Comparison of ENCODE assay signal across 8 cellular contexts in the genomic region with DNA sequence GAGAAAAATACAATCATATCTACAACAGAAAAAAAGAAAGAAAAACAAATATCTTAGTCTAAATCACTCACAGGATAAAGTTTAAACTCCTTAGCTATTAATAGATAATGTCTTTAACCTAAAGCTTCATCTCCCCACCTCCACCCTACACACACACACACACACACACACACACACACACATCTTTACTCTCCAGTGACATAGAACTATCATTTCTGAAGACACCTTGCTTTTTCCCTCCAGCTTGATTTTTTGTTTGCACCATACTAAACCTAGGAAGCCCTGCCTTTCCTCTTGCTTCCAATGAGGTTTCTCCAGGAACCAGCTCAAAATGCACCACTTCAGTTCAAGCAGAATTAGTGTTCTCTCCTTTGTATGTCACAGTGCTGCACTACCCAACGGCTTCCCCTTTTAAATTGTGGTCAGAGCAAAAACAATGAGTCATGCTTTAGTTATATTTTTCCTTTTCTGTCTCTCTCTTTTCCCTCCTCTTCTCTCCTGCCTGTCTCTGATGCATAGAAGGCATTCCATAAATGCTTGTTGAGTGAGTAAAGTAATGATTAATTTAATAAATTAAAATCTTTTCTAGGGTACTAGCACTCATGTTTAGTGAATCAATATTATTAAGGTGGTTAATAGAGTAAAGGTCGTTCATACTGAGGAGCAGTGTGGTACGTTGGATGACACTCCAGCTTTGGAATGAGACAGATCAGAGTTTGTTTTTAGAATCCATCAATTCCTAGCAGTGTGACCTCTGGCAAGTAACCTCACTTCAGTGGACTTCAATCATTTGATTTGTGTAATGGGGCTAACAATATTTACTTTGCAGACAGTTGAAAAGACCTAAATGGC. TPM values are rescaled to one million over a fixed set of nuclear protein-coding genes. Genes with fewer than 3 reads are reported as not detected.
DNase-seq lines count a peak whose midpoint lies in the region; ATAC-seq and TF ChIP-seq lines count a peak whose summit lies in the region.

No MANE protein-coding gene starts in this region.

- CTCF ChIA-PET in CD4-positive, alpha-beta T cell (lab: Charles Lee), result no interaction called here

- H3K36me3 ChIP-seq in HAP-1 (replicated peaks), result no peaks in the 10 kb centered on the region

- H3K4me3 ChIP-seq in epithelial cell of esophagus (ENCODE audit: low read length) (no peak overlapping the region), HAP-1 (no peak overlapping the region)

- peak overlapping the region; percentile 42 for H3K4me3 Mint-ChIP-seq in CD4-positive, alpha-beta T cell

- no peaks in the 10 kb centered on the region for H3K27me3 Mint-ChIP-seq in CD4-positive, alpha-beta T cell

- no peaks in the 10 kb centered on the region for H3K27me3 ChIP-seq in CD4-positive, alpha-beta T cell (ENCODE audit: control insufficient read depth, insufficient read depth, low read length)
- no peaks in the 10 kb centered on the region for H3K27me3 ChIP-seq in HAP-1 (ENCODE audit: low read depth)

- no peak for TF ChIP-seq CTCF in CD4-positive, alpha-beta T cell (IDR thresholded peaks at IDR 0.05)
- no peak for TF ChIP-seq CTCF in epithelial cell of esophagus (IDR thresholded peaks at IDR 0.05; ENCODE audit: insufficient read depth, low read depth, low read length, missing control alignments)

- in situ Hi-C loops in HAP-1 (cut with MboI; ENCODE audit: low sequenced_read_pairs), result no loop called here

- H3K9me3 Mint-ChIP-seq in CD4-positive, alpha-beta T cell, result no peaks in the 10 kb centered on the region

- no peak for DNase-seq in CD4-positive, alpha-beta T cell
- DNase-seq in NAMALWA (ENCODE audit: low spot score) (peak; percentile 15), epithelial cell of esophagus (ENCODE audit: low read depth) (peak; percentile 60), HAP-1 (ENCODE audit: low spot score in 2 of 2) (no peak), amygdala (lab: John Stamatoyannopoulos, UW) (no peak), iPS-NIHi7 (ENCODE audit: extremely low spot score) (no peak)
- DNase-seq in stimulated activated naive CD8-positive, alpha-beta T cell treated with anti-CD3 and anti-CD28 coated beads, Interleukin-15, Interleukin-2, amounts not matched to agents 100 U/mL and 50 U/mL, for 24 hours, result no peak

- POLR2A ChIA-PET in CD4-positive, alpha-beta T cell (lab: Charles Lee), result no interaction called here

- H3K36me3 Mint-ChIP-seq in CD4-positive, alpha-beta T cell (ENCODE audit: low read depth), result no peaks in the 10 kb centered on the region

- no peak overlapping the region for H3K27ac Mint-ChIP-seq in CD4-positive, alpha-beta T cell

- no peak for ATAC-seq in CD4-positive, alpha-beta T cell (ENCODE audit: poor library complexity)
- ATAC-seq in GM21528 (IDR thresholded peaks at IDR 0.05; ENCODE audit: low FRiP score, unreplicated experiment), result peak; percentile 47
- ATAC-seq in stimulated activated naive CD8-positive, alpha-beta T cell treated with anti-CD3 and anti-CD28 coated beads, Interleukin-15, Interleukin-2, amounts not matched to agents 100 U/mL and 50 U/mL, for 24 hours, result peak; percentile 58

- intact Hi-C loops in CD4-positive, alpha-beta T cell (cut with DNase I, micrococcal nuclease), result no loop called here

- H3K27ac ChIP-seq in CD4-positive, alpha-beta T cell (ENCODE audit: low read depth, low read length), result no peak overlapping the region

- H3K9me3 ChIP-seq in CD4-positive, alpha-beta T cell (ENCODE audit: control insufficient read depth, low read length), result no peaks in the 10 kb centered on the region
- H3K9me3 ChIP-seq in HAP-1, result no peaks in the 10 kb centered on the region

- peaks cover 19% of the 10 kb centered on the region for H3K4me1 Mint-ChIP-seq in CD4-positive, alpha-beta T cell (ENCODE audit: low read depth)

- no peaks in the 10 kb centered on the region for H3K4me1 ChIP-seq in HAP-1

RNA-seq across cellular contexts. Expression of a gene that starts 5.9 kb away (rescaled TPM):
- total RNA-seq in CD4-positive, alpha-beta T cell, result not detected

Comparison
In these comparisons a context has a peak if more than half of its experiments do, and no peak if none do; other contexts are left out.
1. DNase-seq: peak in NAMALWA (single experiment) and epithelial cell of esophagus (single experiment); none in CD4-positive, alpha-beta T cell (0 of 10), stimulated activated naive CD8-positive, alpha-beta T cell treated with anti-CD3 and anti-CD28 coated beads, Interleukin-15, Interleukin-2, amounts not matched to agents 100 U/mL and 50 U/mL, for 24 hours (single experiment), HAP-1 (0 of 2), amygdala (0 of 56) and iPS-NIHi7 (single experiment).